ENCODE assay signal across 2 cellular contexts in genomic region chr9:94173632-94174031, GRCh38.
TF ChIP-seq lines count a peak whose summit lies in the region.

No MANE protein-coding gene starts in this region.

TF ChIP-seq in HepG2, 621 proteins besides CTCF, POLR2A, EP300 and RAD21 (continued from another document):
- TF ChIP-seq HMGXB3 (CRISPR knock-in tag; IDR thresholded peaks at IDR 0.05; ENCODE audit: borderline replicate concordance) (no peak), ATF7 (IDR thresholded peaks at IDR 0.05) (no peak), ATF7 (CRISPR knock-in tag; IDR thresholded peaks at IDR 0.05) (no peak), STAT5B (CRISPR knock-in tag; IDR thresholded peaks at IDR 0.05) (no peak), ZNF639 (CRISPR knock-in tag; conservative IDR thresholded peaks at IDR 0.05) (no peak), ZNF546 (CRISPR knock-in tag; conservative IDR thresholded peaks at IDR 0.05) (no peak), ZNF780A (CRISPR knock-in tag; IDR thresholded peaks at IDR 0.05) (no peak), TRAFD1 (CRISPR knock-in tag; IDR thresholded peaks at IDR 0.05; ENCODE audit: borderline replicate concordance) (no peak), ARID4A (CRISPR knock-in tag; IDR thresholded peaks at IDR 0.05; ENCODE audit: borderline replicate concordance) (no peak)

TF ChIP-seq in endothelial cell of umbilical vein, 7 proteins besides CTCF, POLR2A, EP300 and RAD21 (continued from another document):
- TF ChIP-seq MAX (IDR thresholded peaks at IDR 0.05; ENCODE audit: insufficient read depth, insufficient read length) (no peak), JUN (IDR thresholded peaks at IDR 0.05; ENCODE audit: borderline replicate concordance, insufficient read depth, insufficient read length, low read depth) (no peak), FOS (IDR thresholded peaks at IDR 0.05; ENCODE audit: borderline replicate concordance, insufficient read depth, low read length) (no peak), GATA2 (IDR thresholded peaks at IDR 0.05; ENCODE audit: insufficient read depth, insufficient read length, low read depth, low read length) (no peak), EZH2 (IDR thresholded peaks at IDR 0.05; ENCODE audit: borderline replicate concordance, low read depth, low read length, severe bottlenecking) (no peak), MYC (IDR thresholded peaks at IDR 0.05; ENCODE audit: low read depth, low read length) (no peak)
